In genomic region chr14:94128216-94128839, GRCh38 we compare ENCODE assay signal across 9 cellular contexts. TPM values are rescaled to one million over a fixed set of nuclear protein-coding genes. Genes with fewer than 3 reads are reported as not detected.
DNase-seq lines count a peak whose midpoint lies in the region; ATAC-seq, FAIRE-seq and TF ChIP-seq lines count a peak whose summit lies in the region.
"Had no signal": no experiment of that assay in that cellular context is flagged by ENCODE, and none has a peak within 500 bp of the region (broad histone marks: within the 10 kb centered on the region; RNA-seq: fewer than 3 reads in every experiment).

No MANE protein-coding gene starts in this region.

- CTCF ChIA-PET in activated CD4-positive, alpha-beta T cell treated with anti-CD3 and anti-CD28 coated beads for 36 hours (lab: Charles Lee): interaction anchor here (1.0 to 5.3 kb wide), 8 partner anchors 8 to 106 kb away, joined by 3 to 68 read pairs (median 4); partner anchors contain the start of gene PPP4R4
- CTCF ChIA-PET in activated B cell treated with CpG ODN at 0.5 μM for 24 hours (lab: Charles Lee): interaction anchor here (0.8 to 2.7 kb wide), 4 partner anchors 9 to 189 kb away, joined by 3 to 12 read pairs (median 4); partner anchors contain the start of genes DDX24 and IFI27L1

- H3K27ac ChIP-seq in kidney (ENCODE audit: low read depth in 2 of 2, low read length in 2 of 2): no peak overlapping the region

- TF ChIP-seq CTCF in activated B cell treated with CpG ODN at 0.5 μM for 24 hours (IDR thresholded peaks at IDR 0.05) (no peak), glutamatergic neuron (IDR thresholded peaks at IDR 0.05; ENCODE audit: partially characterized antibody, unreplicated experiment) (no peak), kidney (IDR thresholded peaks at IDR 0.05; ENCODE audit: borderline replicate concordance, extremely low read depth, insufficient read depth) (no peak), BE2C (IDR thresholded peaks at IDR 0.05; ENCODE audit: low read depth, low read length) (no peak)

- H3K4me3 Mint-ChIP-seq in activated CD4-positive, alpha-beta T cell treated with anti-CD3 and anti-CD28 coated beads for 36 hours: peak overlapping the region; percentile 78
- H3K4me3 Mint-ChIP-seq in activated B cell treated with CpG ODN at 0.5 μM for 24 hours (peak overlapping the region; percentile 88), glutamatergic neuron (ENCODE audit: unreplicated experiment) (peak overlapping the region; percentile 87)
- H3K4me3 Mint-ChIP-seq in stimulated activated naive CD8-positive, alpha-beta T cell treated with anti-CD3 and anti-CD28 coated beads, Interleukin-15, amount 100 ng/mL, for 72 hours: peak overlapping the region; percentile 97 to 99

- FAIRE-seq in kidney (lab: Jason Lieb, UNC): no peak

- no peak overlapping the region for H3K9ac ChIP-seq in kidney (ENCODE audit: low read length in 2 of 2)

- DNase-seq in activated CD4-positive, alpha-beta T cell treated with anti-CD3 and anti-CD28 coated beads for 36 hours: no peak
- no peak for DNase-seq in activated CD4-positive, alpha-beta T cell treated with anti-CD3 and anti-CD28 coated beads for 1 hour
- DNase-seq in activated B cell treated with CpG ODN at 0.5 μM for 24 hours (no peak), glutamatergic neuron (no peak), kidney (no peak), BE2C (no peak)
- no peak for DNase-seq in stimulated activated naive CD8-positive, alpha-beta T cell treated with anti-CD3 and anti-CD28 coated beads, Interleukin-15, amount 100 ng/mL, for 72 hours
- DNase-seq: ACHN had no signal

- H3K4me1 Mint-ChIP-seq in activated CD4-positive, alpha-beta T cell treated with anti-CD3 and anti-CD28 coated beads for 36 hours: peaks cover 21% of the 10 kb centered on the region
- peaks cover 19% of the 10 kb centered on the region for H3K4me1 Mint-ChIP-seq in activated B cell treated with CpG ODN at 0.5 μM for 24 hours
- no peaks in the 10 kb centered on the region for H3K4me1 Mint-ChIP-seq in glutamatergic neuron (ENCODE audit: low read depth, unreplicated experiment)
- H3K4me1 Mint-ChIP-seq in stimulated activated naive CD8-positive, alpha-beta T cell treated with anti-CD3 and anti-CD28 coated beads, Interleukin-15, amount 100 ng/mL, for 72 hours: peaks cover 26% of the 10 kb centered on the region

- H3K36me3 Mint-ChIP-seq in activated CD4-positive, alpha-beta T cell treated with anti-CD3 and anti-CD28 coated beads for 36 hours (ENCODE audit: low read depth): no peaks in the 10 kb centered on the region
- peaks cover 13% of the 10 kb centered on the region for H3K36me3 Mint-ChIP-seq in activated B cell treated with CpG ODN at 0.5 μM for 24 hours (ENCODE audit: low read depth)
- peaks cover under 1% of the 10 kb centered on the region for H3K36me3 Mint-ChIP-seq in glutamatergic neuron (ENCODE audit: unreplicated experiment)

- H3K9me3 Mint-ChIP-seq in activated CD4-positive, alpha-beta T cell treated with anti-CD3 and anti-CD28 coated beads for 36 hours (ENCODE audit: low read depth): no peaks in the 10 kb centered on the region
- H3K9me3 Mint-ChIP-seq in activated B cell treated with CpG ODN at 0.5 μM for 24 hours: no peaks in the 10 kb centered on the region
- H3K9me3 Mint-ChIP-seq in glutamatergic neuron (ENCODE audit: unreplicated experiment): peaks cover 8% of the 10 kb centered on the region
- H3K9me3 Mint-ChIP-seq in stimulated activated naive CD8-positive, alpha-beta T cell treated with anti-CD3 and anti-CD28 coated beads, Interleukin-15, amount 100 ng/mL, for 72 hours: no peaks in the 10 kb centered on the region

- H3K4me1 ChIP-seq in kidney (ENCODE audit: control insufficient read depth in 1 of 2, insufficient read depth in 1 of 2, low read depth in 1 of 2, low read length in 2 of 2) (peaks cover 0 to 8% of the 10 kb centered on the region in 2 donors), BE2C (no peaks in the 10 kb centered on the region)

- no peak for ATAC-seq in activated CD4-positive, alpha-beta T cell treated with anti-CD3 and anti-CD28 coated beads for 36 hours
- no peak for ATAC-seq in activated B cell treated with CpG ODN at 0.5 μM for 24 hours (ENCODE audit: low read depth)
- ATAC-seq in stimulated activated naive CD8-positive, alpha-beta T cell treated with anti-CD3 and anti-CD28 coated beads, Interleukin-15, amount 100 ng/mL, for 72 hours: no peak
- no peak for ATAC-seq in GM18907 (IDR thresholded peaks at IDR 0.05; ENCODE audit: unreplicated experiment)

- H3K4me3 ChIP-seq in kidney (ENCODE audit: low read length in 2 of 2) (peak overlapping the region in 1 of 2 donors; percentile 77), BE2C (ENCODE audit: low read depth, low read length) (no peak overlapping the region)

- intact Hi-C loops in activated CD4-positive, alpha-beta T cell treated with anti-CD3 and anti-CD28 coated beads for 36 hours (cut with DNase I, micrococcal nuclease): no loop called here
- intact Hi-C loops in activated B cell treated with CpG ODN at 0.5 μM for 24 hours (cut with micrococcal nuclease): no loop called here
- intact Hi-C loops in kidney (cut with DNase I): no loop called here

- POLR2A ChIA-PET in activated CD4-positive, alpha-beta T cell treated with anti-CD3 and anti-CD28 coated beads for 36 hours (lab: Charles Lee): interaction anchor here (0.5 kb wide), 1 partner anchor 269 kb away, joined by 3 read pairs; no protein-coding TSS in a partner anchor
- POLR2A ChIA-PET in activated B cell treated with CpG ODN at 0.5 μM for 24 hours (lab: Charles Lee): interaction anchor here (0.5 to 2.0 kb wide), 3 partner anchors 47 to 131 kb away, joined by 3 to 5 read pairs (median 5); partner anchors contain the start of genes CCDC197, DDX24 and IFI27L1

- H3K36me3 ChIP-seq in kidney (ENCODE audit: control insufficient read depth in 1 of 2, insufficient read depth in 2 of 2, low read length in 2 of 2) (no peaks in the 10 kb centered on the region), BE2C (no peaks in the 10 kb centered on the region)

- H3K9me3 ChIP-seq in kidney (ENCODE audit: control insufficient read depth in 1 of 2, low read length in 2 of 2) (no peaks in the 10 kb centered on the region), BE2C (no peaks in the 10 kb centered on the region)

- no peaks in the 10 kb centered on the region for H3K27me3 Mint-ChIP-seq in activated CD4-positive, alpha-beta T cell treated with anti-CD3 and anti-CD28 coated beads for 36 hours
- H3K27me3 Mint-ChIP-seq in activated B cell treated with CpG ODN at 0.5 μM for 24 hours (peaks cover 3% of the 10 kb centered on the region), glutamatergic neuron (ENCODE audit: unreplicated experiment) (peaks cover 2% of the 10 kb centered on the region)
- no peaks in the 10 kb centered on the region for H3K27me3 Mint-ChIP-seq in stimulated activated naive CD8-positive, alpha-beta T cell treated with anti-CD3 and anti-CD28 coated beads, Interleukin-15, amount 100 ng/mL, for 72 hours

- no peaks in the 10 kb centered on the region for H3K27me3 ChIP-seq in BE2C

- H3K27ac Mint-ChIP-seq in activated CD4-positive, alpha-beta T cell treated with anti-CD3 and anti-CD28 coated beads for 36 hours: peak overlapping the region; percentile 29
- H3K27ac Mint-ChIP-seq in activated B cell treated with CpG ODN at 0.5 μM for 24 hours: peak overlapping the region; percentile 41
- H3K27ac Mint-ChIP-seq in glutamatergic neuron (ENCODE audit: unreplicated experiment): peak overlapping the region; percentile 53
- H3K27ac Mint-ChIP-seq in stimulated activated naive CD8-positive, alpha-beta T cell treated with anti-CD3 and anti-CD28 coated beads, Interleukin-15, amount 100 ng/mL, for 72 hours: peak overlapping the region; percentile 94 to 96

RNA-seq across cellular contexts. Expression of gene IFI27L2, which starts 1.1 kb away (rescaled TPM):
- 10 to 100 TPM; 57.3 to 66.9 TPM for total RNA-seq in activated CD4-positive, alpha-beta T cell treated with anti-CD3 and anti-CD28 coated beads for 36 hours
- total RNA-seq in activated B cell treated with CpG ODN at 0.5 μM for 24 hours: 37.0 and 37.3 TPM in 2 replicates
- total RNA-seq in glutamatergic neuron (ENCODE audit: unreplicated experiment): 52.7 TPM
- total RNA-seq in kidney: 28.2 TPM
- polyA plus RNA-seq in kidney (ENCODE audit: insufficient read depth, low read depth, low replicate concordance): 223 TPM
- 69.4 TPM for polyA plus RNA-seq in BE2C (2012; ENCODE audit: insufficient read depth, insufficient read length, low read depth)

RNA-seq across cellular contexts. Expression of gene IFI27, which starts 17.8 kb away (rescaled TPM):
- 1 to 10 TPM; 3.0 to 3.1 TPM for total RNA-seq in activated CD4-positive, alpha-beta T cell treated with anti-CD3 and anti-CD28 coated beads for 36 hours
- total RNA-seq in activated B cell treated with CpG ODN at 0.5 μM for 24 hours: 0.64 TPM in 1 of 2 replicates, not detected in the other
- 3.7 TPM for total RNA-seq in glutamatergic neuron (ENCODE audit: unreplicated experiment)
- 143 TPM for total RNA-seq in kidney
- polyA plus RNA-seq in kidney (ENCODE audit: insufficient read depth, low read depth, low replicate concordance): 356 TPM
- 9.5 TPM for polyA plus RNA-seq in BE2C (2012; ENCODE audit: insufficient read depth, insufficient read length, low read depth)

RNA-seq across cellular contexts. Expression of gene PPP4R4, which starts 45.8 kb away (rescaled TPM):
- total RNA-seq in activated CD4-positive, alpha-beta T cell treated with anti-CD3 and anti-CD28 coated beads for 36 hours: 10 to 100 TPM; 21.4 TPM
- total RNA-seq in activated B cell treated with CpG ODN at 0.5 μM for 24 hours (0.22 TPM in 1 of 2 replicates, not detected in the other), glutamatergic neuron (ENCODE audit: unreplicated experiment) (1.6 TPM), kidney (0.47 TPM)
- not detected for polyA plus RNA-seq in kidney (ENCODE audit: insufficient read depth, low read depth, low replicate concordance)
- not detected for polyA plus RNA-seq in BE2C (2012; ENCODE audit: insufficient read depth, insufficient read length, low read depth)

RNA-seq across cellular contexts. Expression of gene IFI27L1, which starts 47.2 kb away (rescaled TPM):
- total RNA-seq in activated CD4-positive, alpha-beta T cell treated with anti-CD3 and anti-CD28 coated beads for 36 hours: 10 to 100 TPM; 22.3 to 27.1 TPM
- total RNA-seq in activated B cell treated with CpG ODN at 0.5 μM for 24 hours: 9.2 and 11.4 TPM in 2 replicates
- total RNA-seq in glutamatergic neuron (ENCODE audit: unreplicated experiment): 45.7 TPM
- total RNA-seq in kidney: 22.5 TPM
- polyA plus RNA-seq in kidney (ENCODE audit: insufficient read depth, low read depth, low replicate concordance): 30.6 TPM
- 23.1 TPM for polyA plus RNA-seq in BE2C (2012; ENCODE audit: insufficient read depth, insufficient read length, low read depth)

RNA-seq across cellular contexts. Expression of gene DDX24, which starts 47.3 kb away (rescaled TPM):
- 100 to 1,000 TPM; 259 to 390 TPM for total RNA-seq in activated CD4-positive, alpha-beta T cell treated with anti-CD3 and anti-CD28 coated beads for 36 hours
- total RNA-seq in activated B cell treated with CpG ODN at 0.5 μM for 24 hours (169 and 179 TPM in 2 replicates), glutamatergic neuron (ENCODE audit: unreplicated experiment) (257 TPM), kidney (193 TPM)
- 139 TPM for polyA plus RNA-seq in kidney (ENCODE audit: insufficient read depth, low read depth, low replicate concordance)
- polyA plus RNA-seq in BE2C (2012; ENCODE audit: insufficient read depth, insufficient read length, low read depth): 209 TPM

Comparison
In these comparisons a context has a peak if more than half of its experiments do, and no peak if none do; other contexts are left out.
1. H3K27ac Mint-ChIP-seq: peak in every context shown above with its lines; median percentile 95 in stimulated activated naive CD8-positive, alpha-beta T cell treated with anti-CD3 and anti-CD28 coated beads, Interleukin-15, amount 100 ng/mL, for 72 hours; 53 in glutamatergic neuron; 41 in activated B cell treated with CpG ODN at 0.5 μM for 24 hours; 29 in activated CD4-positive, alpha-beta T cell treated with anti-CD3 and anti-CD28 coated beads for 36 hours.
2. RNA of gene IFI27, which starts 17.8 kb away (total RNA-seq): 143 TPM in kidney (single experiment); 3.7 TPM in glutamatergic neuron (single experiment), 3.0 to 3.1 TPM in activated CD4-positive, alpha-beta T cell treated with anti-CD3 and anti-CD28 coated beads for 36 hours and 0.64 TPM in activated B cell treated with CpG ODN at 0.5 μM for 24 hours; every median in the first group is over 10 times any median in the second.
3. Peak in every context shown above with its lines, with median percentiles within 50 percentile points of each other: H3K4me3 Mint-ChIP-seq.